ENCODE assay signal across 1 cellular context in the genomic region with DNA sequence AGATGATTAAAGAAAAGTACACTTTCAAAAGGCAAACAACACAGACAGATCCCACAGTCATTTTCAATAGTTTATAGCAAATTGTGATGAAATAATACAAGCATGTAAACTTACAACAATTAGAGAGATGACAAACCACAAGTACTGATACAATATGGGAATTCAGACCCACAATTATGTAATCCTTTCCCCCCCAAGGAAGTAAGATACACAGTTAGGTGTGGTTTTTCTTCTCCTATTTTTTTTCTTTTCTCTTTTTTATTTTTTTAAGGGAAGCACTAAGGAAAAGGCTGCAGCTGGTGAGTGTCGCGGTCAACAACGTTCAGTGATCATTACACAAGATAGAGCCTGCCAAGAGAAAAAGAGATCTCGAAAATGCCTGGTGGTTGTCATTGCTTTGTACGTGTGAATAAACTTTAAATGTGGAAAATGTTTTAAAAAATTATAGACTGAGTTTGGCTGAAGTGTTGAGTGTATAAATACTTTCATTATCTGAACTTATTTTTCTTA.
TF ChIP-seq lines count a peak whose summit lies in the region.

No MANE protein-coding gene starts in this region.

TF ChIP-seq in HepG2, 621 proteins besides CTCF, POLR2A, EP300 and RAD21 (continued from another document):
- TF ChIP-seq, protein P1, sequence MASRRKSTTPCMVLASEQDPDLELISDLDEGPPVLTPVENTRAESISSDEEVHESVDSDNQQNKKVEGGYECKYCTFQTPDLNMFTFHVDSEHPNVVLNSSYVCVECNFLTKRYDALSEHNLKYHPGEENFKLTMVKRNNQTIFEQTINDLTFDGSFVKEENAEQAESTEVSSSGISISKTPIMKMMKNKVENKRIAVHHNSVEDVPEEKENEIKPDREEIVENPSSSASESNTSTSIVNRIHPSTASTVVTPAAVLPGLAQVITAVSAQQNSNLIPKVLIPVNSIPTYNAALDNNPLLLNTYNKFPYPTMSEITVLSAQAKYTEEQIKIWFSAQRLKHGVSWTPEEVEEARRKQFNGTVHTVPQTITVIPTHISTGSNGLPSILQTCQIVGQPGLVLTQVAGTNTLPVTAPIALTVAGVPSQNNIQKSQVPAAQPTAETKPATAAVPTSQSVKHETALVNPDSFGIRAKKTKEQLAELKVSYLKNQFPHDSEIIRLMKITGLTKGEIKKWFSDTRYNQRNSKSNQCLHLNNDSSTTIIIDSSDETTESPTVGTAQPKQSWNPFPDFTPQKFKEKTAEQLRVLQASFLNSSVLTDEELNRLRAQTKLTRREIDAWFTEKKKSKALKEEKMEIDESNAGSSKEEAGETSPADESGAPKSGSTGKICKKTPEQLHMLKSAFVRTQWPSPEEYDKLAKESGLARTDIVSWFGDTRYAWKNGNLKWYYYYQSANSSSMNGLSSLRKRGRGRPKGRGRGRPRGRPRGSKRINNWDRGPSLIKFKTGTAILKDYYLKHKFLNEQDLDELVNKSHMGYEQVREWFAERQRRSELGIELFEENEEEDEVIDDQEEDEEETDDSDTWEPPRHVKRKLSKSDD (CRISPR knock-in tag; IDR thresholded peaks at IDR 0.05; ENCODE audit: low read depth) = no peak
- TF ChIP-seq SNAI1 (CRISPR knock-in tag; IDR thresholded peaks at IDR 0.05; ENCODE audit: borderline replicate concordance) = no peak
- TF ChIP-seq ZNF274 (CRISPR knock-in tag; IDR thresholded peaks at IDR 0.05) = no peak
- TF ChIP-seq, protein P2, sequence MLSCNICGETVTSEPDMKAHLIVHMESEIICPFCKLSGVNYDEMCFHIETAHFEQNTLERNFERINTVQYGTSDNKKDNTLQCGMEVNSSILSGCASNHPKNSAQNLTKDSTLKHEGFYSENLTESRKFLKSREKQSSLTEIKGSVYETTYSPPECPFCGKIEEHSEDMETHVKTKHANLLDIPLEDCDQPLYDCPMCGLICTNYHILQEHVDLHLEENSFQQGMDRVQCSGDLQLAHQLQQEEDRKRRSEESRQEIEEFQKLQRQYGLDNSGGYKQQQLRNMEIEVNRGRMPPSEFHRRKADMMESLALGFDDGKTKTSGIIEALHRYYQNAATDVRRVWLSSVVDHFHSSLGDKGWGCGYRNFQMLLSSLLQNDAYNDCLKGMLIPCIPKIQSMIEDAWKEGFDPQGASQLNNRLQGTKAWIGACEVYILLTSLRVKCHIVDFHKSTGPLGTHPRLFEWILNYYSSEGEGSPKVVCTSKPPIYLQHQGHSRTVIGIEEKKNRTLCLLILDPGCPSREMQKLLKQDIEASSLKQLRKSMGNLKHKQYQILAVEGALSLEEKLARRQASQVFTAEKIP (CRISPR knock-in tag; IDR thresholded peaks at IDR 0.05; ENCODE audit: borderline replicate concordance) = no peak
- TF ChIP-seq, protein P3, sequence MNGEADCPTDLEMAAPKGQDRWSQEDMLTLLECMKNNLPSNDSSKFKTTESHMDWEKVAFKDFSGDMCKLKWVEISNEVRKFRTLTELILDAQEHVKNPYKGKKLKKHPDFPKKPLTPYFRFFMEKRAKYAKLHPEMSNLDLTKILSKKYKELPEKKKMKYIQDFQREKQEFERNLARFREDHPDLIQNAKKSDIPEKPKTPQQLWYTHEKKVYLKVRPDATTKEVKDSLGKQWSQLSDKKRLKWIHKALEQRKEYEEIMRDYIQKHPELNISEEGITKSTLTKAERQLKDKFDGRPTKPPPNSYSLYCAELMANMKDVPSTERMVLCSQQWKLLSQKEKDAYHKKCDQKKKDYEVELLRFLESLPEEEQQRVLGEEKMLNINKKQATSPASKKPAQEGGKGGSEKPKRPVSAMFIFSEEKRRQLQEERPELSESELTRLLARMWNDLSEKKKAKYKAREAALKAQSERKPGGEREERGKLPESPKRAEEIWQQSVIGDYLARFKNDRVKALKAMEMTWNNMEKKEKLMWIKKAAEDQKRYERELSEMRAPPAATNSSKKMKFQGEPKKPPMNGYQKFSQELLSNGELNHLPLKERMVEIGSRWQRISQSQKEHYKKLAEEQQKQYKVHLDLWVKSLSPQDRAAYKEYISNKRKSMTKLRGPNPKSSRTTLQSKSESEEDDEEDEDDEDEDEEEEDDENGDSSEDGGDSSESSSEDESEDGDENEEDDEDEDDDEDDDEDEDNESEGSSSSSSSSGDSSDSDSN (CRISPR knock-in tag; IDR thresholded peaks at IDR 0.05) = no peak
- TF ChIP-seq, protein P4, sequence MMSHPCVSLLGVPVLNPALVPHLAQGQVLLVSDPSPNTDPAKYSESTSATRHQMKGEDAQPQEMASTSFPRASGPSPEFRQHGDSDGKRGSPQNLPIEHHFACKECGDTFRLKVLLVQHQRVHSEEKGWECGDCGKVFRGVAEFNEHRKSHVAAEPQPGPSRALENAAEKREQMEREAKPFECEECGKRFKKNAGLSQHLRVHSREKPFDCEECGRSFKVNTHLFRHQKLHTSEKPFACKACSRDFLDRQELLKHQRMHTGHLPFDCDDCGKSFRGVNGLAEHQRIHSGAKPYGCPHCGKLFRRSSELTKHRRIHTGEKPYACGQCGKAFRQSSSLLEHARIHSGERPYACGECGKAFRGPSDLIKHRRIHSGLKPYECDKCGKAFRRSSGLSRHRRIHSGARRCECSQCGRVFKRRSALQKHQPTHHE (CRISPR knock-in tag; IDR thresholded peaks at IDR 0.05; ENCODE audit: borderline replicate concordance) = no peak
- no peak for TF ChIP-seq ZNF136 (CRISPR knock-in tag; IDR thresholded peaks at IDR 0.05; ENCODE audit: low read depth)
